1 cellular context compared by ENCODE assay signal in the genomic region with DNA sequence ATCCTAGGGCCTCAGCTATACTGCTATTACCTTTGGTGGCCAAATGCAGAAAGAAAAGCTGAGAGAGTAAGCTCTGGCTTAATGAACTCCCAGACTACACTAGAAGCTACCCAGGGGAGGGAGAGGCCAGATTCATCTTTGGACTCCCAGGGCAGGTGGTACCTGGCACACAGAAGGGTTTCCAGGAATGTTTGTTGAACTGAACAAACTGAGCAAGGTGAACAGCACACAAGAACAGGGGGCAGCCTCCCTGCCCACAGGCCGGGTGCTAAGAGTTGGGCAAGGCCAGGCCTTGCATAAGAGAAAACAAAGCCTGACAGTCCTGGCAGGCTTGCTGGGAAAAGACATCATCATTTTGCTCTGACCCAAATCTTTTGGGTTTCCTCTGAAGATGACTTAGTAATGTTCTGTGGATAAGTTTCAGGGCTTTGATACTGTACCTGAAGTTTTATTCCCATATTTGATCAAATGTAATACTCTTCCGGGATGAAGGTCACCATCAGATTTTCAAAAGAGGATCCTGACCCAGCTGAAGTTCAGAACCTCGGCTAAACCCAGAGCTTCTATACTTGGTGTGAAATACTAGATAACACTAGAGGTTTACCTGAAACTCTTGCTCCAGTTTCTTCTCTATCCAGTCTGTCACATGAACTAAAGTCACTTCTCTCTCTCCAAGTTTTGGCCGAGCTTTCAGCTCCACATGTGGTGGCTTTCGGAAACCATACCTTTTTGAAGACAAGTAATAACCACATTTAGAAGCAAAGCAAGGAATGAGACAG.
TF ChIP-seq lines count a peak whose summit lies in the region.

No MANE protein-coding gene starts in this region.

TF ChIP-seq in HepG2, 621 proteins besides CTCF, POLR2A, EP300 and RAD21 (continued from another document and continues in another):
- peak; percentile 99 for TF ChIP-seq MTA1 (CRISPR knock-in tag; IDR thresholded peaks at IDR 0.05; ENCODE audit: borderline replicate concordance)
- peak; percentile 95 for TF ChIP-seq KDM6A (CRISPR knock-in tag; IDR thresholded peaks at IDR 0.05; ENCODE audit: low read depth)
- TF ChIP-seq, protein P1, sequence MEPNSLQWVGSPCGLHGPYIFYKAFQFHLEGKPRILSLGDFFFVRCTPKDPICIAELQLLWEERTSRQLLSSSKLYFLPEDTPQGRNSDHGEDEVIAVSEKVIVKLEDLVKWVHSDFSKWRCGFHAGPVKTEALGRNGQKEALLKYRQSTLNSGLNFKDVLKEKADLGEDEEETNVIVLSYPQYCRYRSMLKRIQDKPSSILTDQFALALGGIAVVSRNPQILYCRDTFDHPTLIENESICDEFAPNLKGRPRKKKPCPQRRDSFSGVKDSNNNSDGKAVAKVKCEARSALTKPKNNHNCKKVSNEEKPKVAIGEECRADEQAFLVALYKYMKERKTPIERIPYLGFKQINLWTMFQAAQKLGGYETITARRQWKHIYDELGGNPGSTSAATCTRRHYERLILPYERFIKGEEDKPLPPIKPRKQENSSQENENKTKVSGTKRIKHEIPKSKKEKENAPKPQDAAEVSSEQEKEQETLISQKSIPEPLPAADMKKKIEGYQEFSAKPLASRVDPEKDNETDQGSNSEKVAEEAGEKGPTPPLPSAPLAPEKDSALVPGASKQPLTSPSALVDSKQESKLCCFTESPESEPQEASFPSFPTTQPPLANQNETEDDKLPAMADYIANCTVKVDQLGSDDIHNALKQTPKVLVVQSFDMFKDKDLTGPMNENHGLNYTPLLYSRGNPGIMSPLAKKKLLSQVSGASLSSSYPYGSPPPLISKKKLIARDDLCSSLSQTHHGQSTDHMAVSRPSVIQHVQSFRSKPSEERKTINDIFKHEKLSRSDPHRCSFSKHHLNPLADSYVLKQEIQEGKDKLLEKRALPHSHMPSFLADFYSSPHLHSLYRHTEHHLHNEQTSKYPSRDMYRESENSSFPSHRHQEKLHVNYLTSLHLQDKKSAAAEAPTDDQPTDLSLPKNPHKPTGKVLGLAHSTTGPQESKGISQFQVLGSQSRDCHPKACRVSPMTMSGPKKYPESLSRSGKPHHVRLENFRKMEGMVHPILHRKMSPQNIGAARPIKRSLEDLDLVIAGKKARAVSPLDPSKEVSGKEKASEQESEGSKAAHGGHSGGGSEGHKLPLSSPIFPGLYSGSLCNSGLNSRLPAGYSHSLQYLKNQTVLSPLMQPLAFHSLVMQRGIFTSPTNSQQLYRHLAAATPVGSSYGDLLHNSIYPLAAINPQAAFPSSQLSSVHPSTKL (CRISPR knock-in tag; IDR thresholded peaks at IDR 0.05) = peak; percentile 100
- no peak for TF ChIP-seq ZNF432 (CRISPR knock-in tag; IDR thresholded peaks at IDR 0.05; ENCODE audit: borderline replicate concordance)
- TF ChIP-seq HINFP (CRISPR knock-in tag; IDR thresholded peaks at IDR 0.05; ENCODE audit: low read depth) = peak; percentile 92
- no peak for TF ChIP-seq BCLAF1 (IDR thresholded peaks at IDR 0.05)
- TF ChIP-seq ZNF709 (CRISPR knock-in tag; IDR thresholded peaks at IDR 0.05) = peak; percentile 66; the same call in 1 of the 2 replicates
- TF ChIP-seq, protein P2, sequence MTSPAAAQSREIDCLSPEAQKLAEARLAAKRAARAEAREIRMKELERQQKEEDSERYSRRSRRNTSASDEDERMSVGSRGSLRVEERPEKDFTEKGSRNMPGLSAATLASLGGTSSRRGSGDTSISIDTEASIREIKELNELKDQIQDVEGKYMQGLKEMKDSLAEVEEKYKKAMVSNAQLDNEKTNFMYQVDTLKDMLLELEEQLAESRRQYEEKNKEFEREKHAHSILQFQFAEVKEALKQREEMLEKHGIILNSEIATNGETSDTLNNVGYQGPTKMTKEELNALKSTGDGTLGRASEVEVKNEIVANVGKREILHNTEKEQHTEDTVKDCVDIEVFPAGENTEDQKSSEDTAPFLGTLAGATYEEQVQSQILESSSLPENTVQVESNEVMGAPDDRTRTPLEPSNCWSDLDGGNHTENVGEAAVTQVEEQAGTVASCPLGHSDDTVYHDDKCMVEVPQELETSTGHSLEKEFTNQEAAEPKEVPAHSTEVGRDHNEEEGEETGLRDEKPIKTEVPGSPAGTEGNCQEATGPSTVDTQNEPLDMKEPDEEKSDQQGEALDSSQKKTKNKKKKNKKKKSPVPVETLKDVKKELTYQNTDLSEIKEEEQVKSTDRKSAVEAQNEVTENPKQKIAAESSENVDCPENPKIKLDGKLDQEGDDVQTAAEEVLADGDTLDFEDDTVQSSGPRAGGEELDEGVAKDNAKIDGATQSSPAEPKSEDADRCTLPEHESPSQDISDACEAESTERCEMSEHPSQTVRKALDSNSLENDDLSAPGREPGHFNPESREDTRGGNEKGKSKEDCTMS (CRISPR knock-in tag; conservative IDR thresholded peaks at IDR 0.05) = no peak
- TF ChIP-seq, protein P3, sequence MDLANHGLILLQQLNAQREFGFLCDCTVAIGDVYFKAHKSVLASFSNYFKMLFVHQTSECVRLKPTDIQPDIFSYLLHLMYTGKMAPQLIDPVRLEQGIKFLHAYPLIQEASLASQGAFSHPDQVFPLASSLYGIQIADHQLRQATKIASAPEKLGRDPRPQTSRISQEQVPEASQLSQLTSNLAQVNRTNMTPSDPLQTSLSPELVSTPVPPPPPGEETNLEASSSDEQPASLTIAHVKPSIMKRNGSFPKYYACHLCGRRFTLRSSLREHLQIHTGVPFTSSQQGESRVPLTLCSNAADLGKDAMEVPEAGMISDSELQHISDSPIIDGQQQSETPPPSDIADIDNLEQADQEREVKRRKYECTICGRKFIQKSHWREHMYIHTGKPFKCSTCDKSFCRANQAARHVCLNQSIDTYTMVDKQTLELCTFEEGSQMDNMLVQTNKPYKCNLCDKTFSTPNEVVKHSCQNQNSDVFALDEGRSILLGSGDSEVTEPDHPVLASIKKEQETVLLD (CRISPR knock-in tag; IDR thresholded peaks at IDR 0.05; ENCODE audit: low read depth) = no peak
- peak; percentile 77 for TF ChIP-seq JUN (CRISPR knock-in tag; IDR thresholded peaks at IDR 0.05)
- TF ChIP-seq KAT8 (CRISPR knock-in tag; IDR thresholded peaks at IDR 0.05) = peak; percentile 95
- peak; percentile 99 for TF ChIP-seq HNRNPL (IDR thresholded peaks at IDR 0.05; ENCODE audit: low read depth, low read length)
- TF ChIP-seq AKAP8 (CRISPR knock-in tag; IDR thresholded peaks at IDR 0.05) = peak; percentile 90
- TF ChIP-seq ZNF609 (CRISPR knock-in tag; IDR thresholded peaks at IDR 0.05; ENCODE audit: borderline replicate concordance) = peak; percentile 96
- TF ChIP-seq KDM3A (CRISPR knock-in tag; IDR thresholded peaks at IDR 0.05; ENCODE audit: low read depth) = peak; percentile 87
- TF ChIP-seq, protein P4, sequence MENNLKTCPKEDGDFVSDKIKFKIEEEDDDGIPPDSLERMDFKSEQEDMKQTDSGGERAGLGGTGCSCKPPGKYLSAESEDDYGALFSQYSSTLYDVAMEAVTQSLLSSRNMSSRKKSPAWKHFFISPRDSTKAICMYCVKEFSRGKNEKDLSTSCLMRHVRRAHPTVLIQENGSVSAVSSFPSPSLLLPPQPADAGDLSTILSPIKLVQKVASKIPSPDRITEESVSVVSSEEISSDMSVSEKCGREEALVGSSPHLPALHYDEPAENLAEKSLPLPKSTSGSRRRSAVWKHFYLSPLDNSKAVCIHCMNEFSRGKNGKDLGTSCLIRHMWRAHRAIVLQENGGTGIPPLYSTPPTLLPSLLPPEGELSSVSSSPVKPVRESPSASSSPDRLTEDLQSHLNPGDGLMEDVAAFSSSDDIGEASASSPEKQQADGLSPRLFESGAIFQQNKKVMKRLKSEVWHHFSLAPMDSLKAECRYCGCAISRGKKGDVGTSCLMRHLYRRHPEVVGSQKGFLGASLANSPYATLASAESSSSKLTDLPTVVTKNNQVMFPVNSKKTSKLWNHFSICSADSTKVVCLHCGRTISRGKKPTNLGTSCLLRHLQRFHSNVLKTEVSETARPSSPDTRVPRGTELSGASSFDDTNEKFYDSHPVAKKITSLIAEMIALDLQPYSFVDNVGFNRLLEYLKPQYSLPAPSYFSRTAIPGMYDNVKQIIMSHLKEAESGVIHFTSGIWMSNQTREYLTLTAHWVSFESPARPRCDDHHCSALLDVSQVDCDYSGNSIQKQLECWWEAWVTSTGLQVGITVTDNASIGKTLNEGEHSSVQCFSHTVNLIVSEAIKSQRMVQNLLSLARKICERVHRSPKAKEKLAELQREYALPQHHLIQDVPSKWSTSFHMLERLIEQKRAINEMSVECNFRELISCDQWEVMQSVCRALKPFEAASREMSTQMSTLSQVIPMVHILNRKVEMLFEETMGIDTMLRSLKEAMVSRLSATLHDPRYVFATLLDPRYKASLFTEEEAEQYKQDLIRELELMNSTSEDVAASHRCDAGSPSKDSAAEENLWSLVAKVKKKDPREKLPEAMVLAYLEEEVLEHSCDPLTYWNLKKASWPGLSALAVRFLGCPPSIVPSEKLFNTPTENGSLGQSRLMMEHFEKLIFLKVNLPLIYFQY (CRISPR knock-in tag; IDR thresholded peaks at IDR 0.05; ENCODE audit: borderline replicate concordance) = peak; percentile 99
- peak; percentile 93; the same call in 1 of the 2 replicates for TF ChIP-seq ZFP36L1 (CRISPR knock-in tag; IDR thresholded peaks at IDR 0.05)
- peak; percentile 84; the same call in 1 of the 2 replicates for TF ChIP-seq HOMEZ (CRISPR knock-in tag; IDR thresholded peaks at IDR 0.05; ENCODE audit: low read depth)
- no peak for TF ChIP-seq ZKSCAN1 (IDR thresholded peaks at IDR 0.05; ENCODE audit: low read length)
- no peak for TF ChIP-seq ZMAT5 (CRISPR knock-in tag; IDR thresholded peaks at IDR 0.05; ENCODE audit: borderline replicate concordance, low read depth)
- TF ChIP-seq ZBTB20 (CRISPR knock-in tag; IDR thresholded peaks at IDR 0.05; ENCODE audit: borderline replicate concordance, low read depth) = peak; percentile 82; the same call in 1 of the 2 replicates
- TF ChIP-seq FOXP1 (IDR thresholded peaks at IDR 0.05) = peak; percentile 68
- peak; percentile 91 for TF ChIP-seq FOXP1 (CRISPR knock-in tag; IDR thresholded peaks at IDR 0.05)
- no peak for TF ChIP-seq JUNB (CRISPR knock-in tag; IDR thresholded peaks at IDR 0.05; ENCODE audit: borderline replicate concordance)
